Comparison of ENCODE assay signal across 1 cellular context in genomic region chr1:54403808-54404261, GRCh38.
TF ChIP-seq lines count a peak whose summit lies in the region.

No MANE protein-coding gene starts in this region.

TF ChIP-seq in K562, 482 proteins besides CTCF, POLR2A, EP300 and RAD21 (continued from another document and continues in another):
- TF ChIP-seq GTF2B (IDR thresholded peaks at IDR 0.05; ENCODE audit: extremely low read depth, insufficient read length): no peak
- TF ChIP-seq KLF10 (CRISPR knock-in tag; IDR thresholded peaks at IDR 0.05): no peak
- no peak for TF ChIP-seq FOS (IDR thresholded peaks at IDR 0.05; ENCODE audit: extremely low read depth, insufficient read length)
- no peak for TF ChIP-seq ARID3A (IDR thresholded peaks at IDR 0.05; ENCODE audit: borderline replicate concordance, low read depth, low read length)
- TF ChIP-seq ZBTB17 (CRISPR knock-in tag; IDR thresholded peaks at IDR 0.05): no peak
- TF ChIP-seq ARHGAP35 (IDR thresholded peaks at IDR 0.05; ENCODE audit: partially characterized antibody): no peak
- TF ChIP-seq KDM4B (IDR thresholded peaks at IDR 0.05; ENCODE audit: borderline replicate concordance in 2 of 2, low read depth in 1 of 2): no peak
- no peak for TF ChIP-seq KAT8 (IDR thresholded peaks at IDR 0.05; ENCODE audit: low read depth)
- no peak for TF ChIP-seq THRB (CRISPR knock-in tag; conservative IDR thresholded peaks at IDR 0.05)
- TF ChIP-seq PML (IDR thresholded peaks at IDR 0.05; ENCODE audit: low read length): no peak
- TF ChIP-seq ZNF639 (CRISPR knock-in tag; conservative IDR thresholded peaks at IDR 0.05 in 1 of 2, IDR thresholded peaks at IDR 0.05 in 1 of 2): no peak
- no peak for TF ChIP-seq STAG1 (CRISPR knock-in tag; IDR thresholded peaks at IDR 0.05; ENCODE audit: borderline replicate concordance)
- no peak for TF ChIP-seq HDAC3 (IDR thresholded peaks at IDR 0.05; ENCODE audit: borderline replicate concordance, partially characterized antibody)
- no peak for TF ChIP-seq DLX4 (CRISPR knock-in tag; IDR thresholded peaks at IDR 0.05)
- TF ChIP-seq AFF1 (IDR thresholded peaks at IDR 0.05; ENCODE audit: low read depth in 1 of 2, partially characterized antibody in 2 of 2): no peak
- no peak for TF ChIP-seq SP2 (IDR thresholded peaks at IDR 0.05; ENCODE audit: extremely low read depth, low read depth, low read length, poor library complexity, severe bottlenecking)
- no peak for TF ChIP-seq ZNF395 (CRISPR knock-in tag; IDR thresholded peaks at IDR 0.05)
- no peak for TF ChIP-seq ZBTB26 (CRISPR knock-in tag; IDR thresholded peaks at IDR 0.05)
- TF ChIP-seq ZNF212 (CRISPR knock-in tag; IDR thresholded peaks at IDR 0.05): no peak
- peak in 1 of 2 experiments; percentile 23; a peak in 1 of 4 replicates for TF ChIP-seq ETV6 (IDR thresholded peaks at IDR 0.05; ENCODE audit: borderline replicate concordance in 1 of 2, low read depth in 2 of 2, low read length in 1 of 2)
- no peak for TF ChIP-seq ETV6 (CRISPR knock-in tag; IDR thresholded peaks at IDR 0.05; ENCODE audit: borderline replicate concordance)
- TF ChIP-seq KDM1A (IDR thresholded peaks at IDR 0.05): 0 out of 4 replicates have a peak, but pooled peaks of 1 of the 2 experiments have one; percentile 24
- TF ChIP-seq POLR2AphosphoS5 (IDR thresholded peaks at IDR 0.05; ENCODE audit: control insufficient read depth, insufficient read depth, low read depth, low read length): no peak
- no peak for TF ChIP-seq NCOA4 (IDR thresholded peaks at IDR 0.05; ENCODE audit: partially characterized antibody)
- no peak for TF ChIP-seq ZNF134 (CRISPR knock-in tag; conservative IDR thresholded peaks at IDR 0.05)
- TF ChIP-seq BCOR (IDR thresholded peaks at IDR 0.05): no peak
- no peak for TF ChIP-seq NR3C1 (CRISPR knock-in tag; IDR thresholded peaks at IDR 0.05)
- no peak for TF ChIP-seq ZNF12 (CRISPR knock-in tag; IDR thresholded peaks at IDR 0.05)
- no peak for TF ChIP-seq MXD1 (CRISPR knock-in tag; IDR thresholded peaks at IDR 0.05; ENCODE audit: borderline replicate concordance, poor library complexity, severe bottlenecking)
- no peak for TF ChIP-seq ZC3H4 (CRISPR knock-in tag; IDR thresholded peaks at IDR 0.05; ENCODE audit: borderline replicate concordance)
- no peak for TF ChIP-seq TCF3 (CRISPR knock-in tag; IDR thresholded peaks at IDR 0.05)
- TF ChIP-seq ZNF384 (IDR thresholded peaks at IDR 0.05; ENCODE audit: low read depth, low read length): no peak
- TF ChIP-seq FOXJ2 (tag; IDR thresholded peaks at IDR 0.05): no peak
- TF ChIP-seq NKRF (IDR thresholded peaks at IDR 0.05; ENCODE audit: borderline replicate concordance): no peak
- TF ChIP-seq ZBTB49 (CRISPR knock-in tag; IDR thresholded peaks at IDR 0.05; ENCODE audit: borderline replicate concordance): no peak
- no peak for TF ChIP-seq E2F8 (IDR thresholded peaks at IDR 0.05; ENCODE audit: low read depth, partially characterized antibody)
- no peak for TF ChIP-seq SNIP1 (IDR thresholded peaks at IDR 0.05; ENCODE audit: low read depth)
- no peak for TF ChIP-seq THRAP3 (IDR thresholded peaks at IDR 0.05; ENCODE audit: borderline replicate concordance)
- no peak for TF ChIP-seq PCBP2 (IDR thresholded peaks at IDR 0.05; ENCODE audit: low read depth, low read length, poor library complexity, severe bottlenecking)
- TF ChIP-seq ZNF696 (CRISPR knock-in tag; conservative IDR thresholded peaks at IDR 0.05): no peak
- TF ChIP-seq ZNF232 (CRISPR knock-in tag; IDR thresholded peaks at IDR 0.05): no peak
